In genomic region chrX:112197845-112198244, GRCh38 we compare ENCODE assay signal across 21 cellular contexts.
A peak's percentile ranks its signal among the peaks of the same experiment; 100 is the strongest.
DNase-seq lines count a peak whose midpoint lies in the region; ATAC-seq, FAIRE-seq and TF ChIP-seq lines count a peak whose summit lies in the region.
"Had no signal": no experiment of that assay in that cellular context is flagged by ENCODE, and none has a peak within 500 bp of the region (broad histone marks: within the 10 kb centered on the region; RNA-seq: fewer than 3 reads in every experiment).

No MANE protein-coding gene starts in this region.

- H3K4me1 Mint-ChIP-seq in mesothelial cell of epicardium: peaks cover 4% of the 10 kb centered on the region
- H3K4me1 Mint-ChIP-seq: B cell had no signal

- DNase-seq in D721Med (ENCODE audit: insufficient read length, low spot score): peak; percentile 11
- DNase-seq in NCI-H524 treated with DMSO at 0.1 percent for 48 hours (lab: John Stamatoyannopoulos, UW): peak; percentile 77
- peak; percentile 41 for DNase-seq in WERI-Rb-1
- no peak for DNase-seq in mesothelial cell of epicardium (ENCODE audit: low spot score in 2 of 2, unreplicated experiment in 2 of 2)
- DNase-seq in NCI-H748 (lab: John Stamatoyannopoulos, UW; ENCODE audit: unreplicated experiment): no peak
- no peak for DNase-seq in glomerular visceral epithelial cell (ENCODE audit: extremely low spot score)
- DNase-seq: C1 segment of cervical spinal cord; Calu3; CD4-positive, alpha-beta T cell; DMS153; DMS79 treated with DMSO at 0.1 percent for 48 hours; EL; GM23248 had no signal

- peaks cover 1% of the 10 kb centered on the region for H3K27me3 Mint-ChIP-seq in mesothelial cell of epicardium (ENCODE audit: low read depth)
- H3K27me3 Mint-ChIP-seq: B cell; CD4-positive, alpha-beta T cell had no signal

- no peaks in the 10 kb centered on the region for H3K36me3 Mint-ChIP-seq in mesothelial cell of epicardium

- H3K27ac ChIP-seq in WERI-Rb-1: peak overlapping the region; percentile 89
- H3K27ac ChIP-seq: GM23248, HL-60 had no signal

- H3K36me3 ChIP-seq in WERI-Rb-1: no peaks in the 10 kb centered on the region

- TF ChIP-seq CTCF in D721Med (IDR thresholded peaks at IDR 0.05; ENCODE audit: insufficient read depth, missing control alignments) (no peak), WERI-Rb-1 (IDR thresholded peaks at IDR 0.05; ENCODE audit: low read depth, low read length) (no peak), mesothelial cell of epicardium (IDR thresholded peaks at IDR 0.05; ENCODE audit: unreplicated experiment) (no peak)

- no peaks in the 10 kb centered on the region for H3K9me3 Mint-ChIP-seq in mesothelial cell of epicardium

- H3K4me3 Mint-ChIP-seq in mesothelial cell of epicardium: no peak overlapping the region
- H3K4me3 Mint-ChIP-seq: B cell; CD4-positive, alpha-beta T cell had no signal

- no peaks in the 10 kb centered on the region for H3K9me3 ChIP-seq in WERI-Rb-1 (ENCODE audit: severe bottlenecking)

- peak; percentile 97 for FAIRE-seq in D721Med (lab: Jason Lieb, UNC)
- FAIRE-seq: A204.1, G401.6, GM12891, H54 had no signal

- peaks cover 2% of the 10 kb centered on the region for H3K27me3 ChIP-seq in WERI-Rb-1 (ENCODE audit: insufficient read depth, low read depth, severe bottlenecking)

- ATAC-seq in HG02763 (IDR thresholded peaks at IDR 0.05; ENCODE audit: unreplicated experiment): no peak
- ATAC-seq: HCT116 had no signal

- peak overlapping the region; percentile 30 for H3K27ac Mint-ChIP-seq in mesothelial cell of epicardium
- H3K27ac Mint-ChIP-seq: B cell; CD4-positive, alpha-beta T cell had no signal

- no peak overlapping the region for H3K4me3 ChIP-seq in WERI-Rb-1 (ENCODE audit: low read depth, low read length)
- H3K4me3 ChIP-seq: GM23248 had no signal

Comparison
In these comparisons a context has a peak if more than half of its experiments do, and no peak if none do; other contexts are left out.
1. DNase-seq: peak in D721Med (single experiment), NCI-H524 treated with DMSO at 0.1 percent for 48 hours (single experiment) and WERI-Rb-1 (single experiment); none in mesothelial cell of epicardium (0 of 2), NCI-H748 (single experiment) and glomerular visceral epithelial cell (single experiment).